Comparison of ENCODE assay signal across 18 cellular contexts in the genomic region with DNA sequence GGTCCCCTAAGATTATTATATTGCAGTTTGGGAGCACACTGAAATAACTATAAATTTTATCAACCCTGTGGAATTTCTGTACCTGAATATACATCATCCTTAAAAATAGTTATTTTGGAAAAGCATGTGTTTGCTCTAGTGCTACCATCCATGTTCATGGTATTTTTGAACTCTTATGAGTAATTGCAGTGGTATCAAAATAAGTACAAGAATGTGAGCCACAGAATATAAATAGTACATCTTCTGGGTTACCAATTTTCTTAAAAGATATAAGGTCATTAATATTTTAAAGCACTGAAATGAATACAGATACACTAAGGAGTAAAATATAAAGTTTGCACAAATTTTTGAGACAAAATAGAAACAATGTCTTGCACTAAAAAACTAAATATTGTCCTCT.
"Had no signal": no experiment of that assay in that cellular context is flagged by ENCODE, and none has a peak within 500 bp of the region (broad histone marks: within the 10 kb centered on the region; RNA-seq: fewer than 3 reads in every experiment).

No MANE protein-coding gene starts in this region.

- ATAC-seq: gastrocnemius medialis; heart left ventricle; left cardiac atrium; lower lobe of right lung; naive thymus-derived CD4-positive, alpha-beta T cell; stimulated activated naive CD8-positive, alpha-beta T cell treated with anti-CD3 and anti-CD28 coated beads, Interleukin-15, amount 100 ng/mL, for 72 hours had no signal

- H3K4me3 ChIP-seq: dorsolateral prefrontal cortex, gastrocnemius medialis, heart left ventricle, lower lobe of right lung, skin epidermis, upper lobe of left lung had no signal

- H3K4me1 ChIP-seq: gastrocnemius medialis, lower lobe of right lung, upper lobe of left lung had no signal

- DNase-seq: activated CD4-positive, alpha-beta T cell treated with anti-CD3 and anti-CD28 coated beads, Interleukin-2, amount 50 U/mL, for 4 hours; activated CD4-positive, CD25-positive, alpha-beta regulatory T cell treated with anti-CD3 and anti-CD28 coated beads, Interleukin-2, amount 50 U/mL, for 72 hours; activated naive CD4-positive, alpha-beta T cell treated with anti-CD3 and anti-CD28 coated beads, Interleukin-2, amount 10 ng/mL, durations not matched to agents 7 days and 5 days; activated T-cell treated with anti-CD3 and anti-CD28 coated beads for 4 hours; dorsolateral prefrontal cortex; endodermal cell; gastrocnemius medialis; heart left ventricle; immature natural killer cell; left cardiac atrium; lower lobe of right lung; midbrain; naive thymus-derived CD4-positive, alpha-beta T cell; stimulated activated CD4-positive, alpha-beta T cell treated with anti-CD3 and anti-CD28 coated beads, Interleukin-4, amount 100 ng/mL, for 24 hours; stimulated activated CD8-positive, alpha-beta memory T cell treated with anti-CD3 and anti-CD28 coated beads, Interleukin-4, amount 100 ng/mL, for 48 hours; stimulated activated naive CD8-positive, alpha-beta T cell treated with anti-CD3 and anti-CD28 coated beads, Interleukin-15, amount 100 ng/mL, for 72 hours; upper lobe of left lung had no signal

- H3K27ac ChIP-seq: dorsolateral prefrontal cortex, gastrocnemius medialis, lower lobe of right lung, skin epidermis, upper lobe of left lung had no signal

- H3K9me3 ChIP-seq: gastrocnemius medialis, heart left ventricle, lower lobe of right lung, upper lobe of left lung had no signal

- H3K27me3 ChIP-seq: dorsolateral prefrontal cortex, gastrocnemius medialis, heart left ventricle, upper lobe of left lung had no signal
